29 cellular contexts compared by ENCODE assay signal in genomic region chr9:91842358-91842757, GRCh38.
"Had no signal": no experiment of that assay in that cellular context is flagged by ENCODE, and none has a peak within 500 bp of the region (broad histone marks: within the 10 kb centered on the region; RNA-seq: fewer than 3 reads in every experiment).

No MANE protein-coding gene starts in this region.

- H3K4me1 ChIP-seq: breast epithelium had no signal

- H3K4me2 ChIP-seq: neural progenitor cell, smooth muscle cell had no signal

- H3K9me3 ChIP-seq: breast epithelium, thyroid gland, upper lobe of right lung had no signal

- ATAC-seq: activated naive CD4-positive, alpha-beta T cell treated with anti-CD3 and anti-CD28 coated beads, Interleukin-2, amount 50 U/mL, for 72 hours; activated T-cell treated with anti-CD3 and anti-CD28 coated beads, Interleukin-2, amount 50 U/mL, for 72 hours; left colon; naive thymus-derived CD4-positive, alpha-beta T cell; stimulated activated memory B cell treated with anti-CD40 and anti-IgM and Interleukin-4, amounts not matched to agents 10 μg/mL and 1 μg/mL and 100 μg/mL, for 72 hours; stimulated activated naive CD8-positive, alpha-beta T cell treated with anti-CD3 and anti-CD28 coated beads, Interleukin-15, amount 100 ng/mL, for 72 hours; T-cell; upper lobe of right lung had no signal

- H3K27me3 ChIP-seq: breast epithelium, neural progenitor cell, thyroid gland had no signal

- H3K27ac ChIP-seq: epithelial cell of prostate, neural progenitor cell had no signal

- DNase-seq: activated CD4-positive, alpha-beta T cell treated with anti-CD3 and anti-CD28 coated beads for 4 hours; activated CD4-positive, alpha-beta T cell treated with anti-CD3 and anti-CD28 coated beads, Interleukin-2, amount 50 U/mL, for 4 hours; activated naive CD4-positive, alpha-beta T cell; activated T-cell treated with anti-CD3 and anti-CD28 coated beads for 4 hours; activated T-cell treated with anti-CD3 and anti-CD28 coated beads, Interleukin-2, amount 50 U/mL, for 72 hours; central memory CD4-positive, alpha-beta T cell; dermis blood vessel endothelial cell; effector CD4-positive, alpha-beta T cell; glutamatergic neuron; left colon; mammary epithelial cell; midbrain; naive thymus-derived CD4-positive, alpha-beta T cell; stimulated activated CD4-positive, alpha-beta T cell treated with anti-CD3 and anti-CD28 coated beads, Interleukin-1b, Interleukin-23, amount 100 ng/mL, for 48 hours; stimulated activated CD4-positive, alpha-beta T cell treated with anti-CD3 and anti-CD28 coated beads, Interleukin-4, amount 100 ng/mL, for 4 hours; stimulated activated CD8-positive, alpha-beta memory T cell treated with anti-CD3 and anti-CD28 coated beads, Interleukin-4, amount 100 ng/mL, for 48 hours; stimulated activated naive CD8-positive, alpha-beta T cell treated with anti-CD3 and anti-CD28 coated beads, Interleukin-15, amount 100 ng/mL, for 72 hours; T-cell; thyroid gland; upper lobe of right lung had no signal

- H2AFZ ChIP-seq: neural progenitor cell had no signal

- H3K4me3 ChIP-seq: breast epithelium, neural progenitor cell, smooth muscle cell, thyroid gland, upper lobe of right lung had no signal

- H3K9ac ChIP-seq: neural progenitor cell had no signal

- H3K36me3 ChIP-seq: breast epithelium, neural progenitor cell, thyroid gland, upper lobe of right lung had no signal

- FAIRE-seq: endometrium, frontal cortex, keratinocyte had no signal
